In genomic region chr6:46013639-46014038, GRCh38 we compare ENCODE assay signal across 15 cellular contexts. TPM values are rescaled to one million over a fixed set of nuclear protein-coding genes. Genes with fewer than 3 reads are reported as not detected.
DNase-seq lines count a peak whose midpoint lies in the region; ATAC-seq and TF ChIP-seq lines count a peak whose summit lies in the region.
"Had no signal": no experiment of that assay in that cellular context is flagged by ENCODE, and none has a peak within 500 bp of the region (broad histone marks: within the 10 kb centered on the region; RNA-seq: fewer than 3 reads in every experiment).

No MANE protein-coding gene starts in this region.

- peak overlapping the region; percentile 55 for H3K4me3 ChIP-seq in colonic mucosa
- H3K4me3 ChIP-seq: BLaER1, SJSA1 had no signal

- DNase-seq in stimulated activated naive CD8-positive, alpha-beta T cell treated with anti-CD3 and anti-CD28 coated beads, Interleukin-15, Interleukin-2, amounts not matched to agents 100 U/mL and 50 U/mL, for 24 hours, result no peak
- no peak for DNase-seq in colonic mucosa
- no peak for DNase-seq in natural killer cell treated with Interleukin-12 subunit alpha and Interleukin-12 subunit beta and Interleukin-15 and Interleukin-18, amount 100 ng/mL, for 72 hours (ENCODE audit: low spot score)
- DNase-seq in GF-D8 (lab: John Stamatoyannopoulos, UW), result no peak
- DNase-seq in 8988T, result no peak
- no peak for DNase-seq in AG08396 (ENCODE audit: low spot score)
- no peak for DNase-seq in NCI-H446 (lab: John Stamatoyannopoulos, UW)
- DNase-seq: activated effector memory CD4-positive, alpha-beta T cell treated with anti-CD3 and anti-CD28 coated beads, Interleukin-2, amount 50 U/mL, for 16 hours; mammary epithelial cell; pancreas; WERI-Rb-1 had no signal

- H3K4me1 Mint-ChIP-seq in stimulated activated naive CD8-positive, alpha-beta T cell treated with anti-CD3 and anti-CD28 coated beads, Interleukin-15, Interleukin-2, amounts not matched to agents 100 ng/mL and 50 ng/mL, for 24 hours (ENCODE audit: low read depth), result peaks cover 65% of the 10 kb centered on the region
- peaks cover 42 to 54% of the 10 kb centered on the region in 2 donors for H3K4me1 Mint-ChIP-seq in natural killer cell treated with Interleukin-12 subunit alpha and Interleukin-12 subunit beta and Interleukin-15 and Interleukin-18, amount 100 ng/mL, for 72 hours (ENCODE audit: low read depth in 2 of 2)

- no peaks in the 10 kb centered on the region for H3K36me3 ChIP-seq in colonic mucosa
- H3K36me3 ChIP-seq: BLaER1, pancreas, SJSA1, WERI-Rb-1 had no signal

- peak overlapping the region; percentile 82 for H3K4me3 Mint-ChIP-seq in stimulated activated naive CD8-positive, alpha-beta T cell treated with anti-CD3 and anti-CD28 coated beads, Interleukin-15, Interleukin-2, amounts not matched to agents 100 ng/mL and 50 ng/mL, for 24 hours
- H3K4me3 Mint-ChIP-seq in natural killer cell treated with Interleukin-12 subunit alpha and Interleukin-12 subunit beta and Interleukin-15 and Interleukin-18, amount 100 ng/mL, for 72 hours, result peak overlapping the region; percentile 63

- H3K27ac ChIP-seq in colonic mucosa, result peak overlapping the region; percentile 72
- H3K27ac ChIP-seq: BLaER1, pancreas, SJSA1, WERI-Rb-1 had no signal

- H3K4me1 ChIP-seq in colonic mucosa, result peaks cover 3% of the 10 kb centered on the region
- H3K4me1 ChIP-seq: pancreas had no signal

- H3K9me3 ChIP-seq in colonic mucosa, result no peaks in the 10 kb centered on the region
- H3K9me3 ChIP-seq: pancreas had no signal

- no peaks in the 10 kb centered on the region for H3K36me3 Mint-ChIP-seq in stimulated activated naive CD8-positive, alpha-beta T cell treated with anti-CD3 and anti-CD28 coated beads, Interleukin-15, Interleukin-2, amounts not matched to agents 100 ng/mL and 50 ng/mL, for 24 hours (ENCODE audit: low read depth)
- H3K36me3 Mint-ChIP-seq in natural killer cell treated with Interleukin-12 subunit alpha and Interleukin-12 subunit beta and Interleukin-15 and Interleukin-18, amount 100 ng/mL, for 72 hours, result peaks cover 6% of the 10 kb centered on the region

- TF ChIP-seq CTCF in colonic mucosa (IDR thresholded peaks at IDR 0.05), result no peak

- peaks cover 26% of the 10 kb centered on the region for H3K27me3 Mint-ChIP-seq in stimulated activated naive CD8-positive, alpha-beta T cell treated with anti-CD3 and anti-CD28 coated beads, Interleukin-15, Interleukin-2, amounts not matched to agents 100 ng/mL and 50 ng/mL, for 24 hours
- peaks cover 15 to 20% of the 10 kb centered on the region in 2 donors for H3K27me3 Mint-ChIP-seq in natural killer cell treated with Interleukin-12 subunit alpha and Interleukin-12 subunit beta and Interleukin-15 and Interleukin-18, amount 100 ng/mL, for 72 hours

- H3K27me3 ChIP-seq in colonic mucosa, result no peaks in the 10 kb centered on the region
- H3K27me3 ChIP-seq: BLaER1 had no signal

- ATAC-seq in stimulated activated naive CD8-positive, alpha-beta T cell treated with anti-CD3 and anti-CD28 coated beads, Interleukin-15, Interleukin-2, amounts not matched to agents 100 U/mL and 50 U/mL, for 24 hours, result no peak
- no peak for ATAC-seq in natural killer cell treated with Interleukin-12 subunit alpha and Interleukin-12 subunit beta and Interleukin-15 and Interleukin-18, amount 100 ng/mL, for 72 hours

- no peaks in the 10 kb centered on the region for H3K9me3 Mint-ChIP-seq in stimulated activated naive CD8-positive, alpha-beta T cell treated with anti-CD3 and anti-CD28 coated beads, Interleukin-15, Interleukin-2, amounts not matched to agents 100 ng/mL and 50 ng/mL, for 24 hours
- H3K9me3 Mint-ChIP-seq in natural killer cell treated with Interleukin-12 subunit alpha and Interleukin-12 subunit beta and Interleukin-15 and Interleukin-18, amount 100 ng/mL, for 72 hours, result peaks cover 5% of the 10 kb centered on the region

- intact Hi-C loops in colonic mucosa (cut with DNase I), result no loop called here

- peak overlapping the region; percentile 0 to 80 for H3K9ac ChIP-seq in colonic mucosa (ENCODE audit: low read depth in 2 of 2, low read length in 2 of 2)
- H3K9ac ChIP-seq: BLaER1 had no signal

- H3K27ac Mint-ChIP-seq in stimulated activated naive CD8-positive, alpha-beta T cell treated with anti-CD3 and anti-CD28 coated beads, Interleukin-15, Interleukin-2, amounts not matched to agents 100 ng/mL and 50 ng/mL, for 24 hours, result no peak overlapping the region
- no peak overlapping the region for H3K27ac Mint-ChIP-seq in natural killer cell treated with Interleukin-12 subunit alpha and Interleukin-12 subunit beta and Interleukin-15 and Interleukin-18, amount 100 ng/mL, for 72 hours

RNA-seq across cellular contexts. Expression of gene CLIC5, which starts 2.0 kb away (rescaled TPM):
- total RNA-seq in colonic mucosa, result 10 to 100 TPM; 72.8 to 74.9 TPM
- 1 to 10 TPM in 1 of 2 donors, under 1 TPM in 1; 0.38 to 3.8 TPM for total RNA-seq in natural killer cell treated with Interleukin-12 subunit alpha and Interleukin-12 subunit beta and Interleukin-15 and Interleukin-18, amount 100 ng/mL, for 72 hours
- total RNA-seq: M059J, mammary epithelial cell had no signal

Comparison
In these comparisons a context has a peak if more than half of its experiments do, and no peak if none do; other contexts are left out.
1. RNA of gene CLIC5, which starts 2.0 kb away (total RNA-seq): 72.8 to 74.9 TPM in colonic mucosa; 0.38 to 3.8 TPM in natural killer cell treated with Interleukin-12 subunit alpha and Interleukin-12 subunit beta and Interleukin-15 and Interleukin-18, amount 100 ng/mL, for 72 hours; every median in the first group is over 10 times any median in the second.